ENCODE assay signal across 26 cellular contexts in the genomic region with DNA sequence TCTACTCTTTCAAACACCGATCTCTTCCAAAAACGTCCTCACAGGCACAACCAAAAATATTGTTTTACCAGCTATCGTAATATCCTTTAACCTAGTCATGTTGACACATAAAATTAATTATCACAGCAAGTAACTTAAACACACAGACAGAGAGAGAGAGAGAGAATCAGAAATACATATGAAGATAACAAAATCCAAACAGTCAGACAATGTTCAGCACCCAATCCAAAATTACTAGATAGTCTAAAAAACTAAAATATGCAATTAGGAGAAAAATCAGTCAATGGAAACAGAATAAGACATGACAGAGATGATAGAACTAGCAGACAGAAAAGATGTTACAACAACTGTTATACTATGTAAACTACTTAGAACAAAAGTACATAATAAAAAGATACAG.
A peak's percentile ranks its signal among the peaks of the same experiment; 100 is the strongest.
DNase-seq lines count a peak whose midpoint lies in the region; ATAC-seq, FAIRE-seq and TF ChIP-seq lines count a peak whose summit lies in the region.
"Had no signal": no experiment of that assay in that cellular context is flagged by ENCODE, and none has a peak within 500 bp of the region (broad histone marks: within the 10 kb centered on the region; RNA-seq: fewer than 3 reads in every experiment).

No MANE protein-coding gene starts in this region.

- no peak overlapping the region for H4K8ac ChIP-seq in H1 (ENCODE audit: extremely low read depth, insufficient read depth, low read length)

- no peak overlapping the region for H2BK12ac ChIP-seq in H1 (ENCODE audit: low read depth, low read length)

- H2AFZ ChIP-seq in H1 (ENCODE audit: low read length) = no peak overlapping the region

- no peak overlapping the region for H2BK5ac ChIP-seq in H1 (ENCODE audit: low read depth, low read length)

- no peak overlapping the region for H4K5ac ChIP-seq in H1 (ENCODE audit: insufficient read length, low read depth, low read length)

- no peak overlapping the region for H3K4me2 ChIP-seq in H1 (ENCODE audit: insufficient read depth in 1 of 2, low read depth in 2 of 2, low read length in 2 of 2)
- H3K4me2 ChIP-seq: A549, BLaER1 had no signal

- H3K56ac ChIP-seq in H1 (replicated peaks; ENCODE audit: insufficient read length, low read depth, low read length) = no peak overlapping the region

- H3K27me3 ChIP-seq in H1 (replicated peaks in 1 of 4; ENCODE audit: control insufficient read depth in 3 of 4, extremely low read depth in 1 of 4, insufficient read depth in 3 of 4, low read length in 3 of 4) (no peaks in the 10 kb centered on the region), pancreas (no peaks in the 10 kb centered on the region), BE2C (no peaks in the 10 kb centered on the region)
- H3K27me3 ChIP-seq: BLaER1 had no signal

- no peak overlapping the region for H3K14ac ChIP-seq in H1 (ENCODE audit: insufficient read length)

- peak overlapping the region; percentile 80; the same call in 1 of the 2 replicates for H2BK20ac ChIP-seq in H1 (ENCODE audit: low read length)

- no peaks in the 10 kb centered on the region for H3K23me2 ChIP-seq in H1 (ENCODE audit: low read depth, low read length)

- no peak for TF ChIP-seq RAD21 in H1 (IDR thresholded peaks at IDR 0.05 in 1 of 2, conservative IDR thresholded peaks at IDR 0.05 in 1 of 2; ENCODE audit: low read depth in 2 of 2, low read length in 2 of 2)

- no peaks in the 10 kb centered on the region for H3K79me2 ChIP-seq in H1 (ENCODE audit: control insufficient read depth in 1 of 2, insufficient read depth in 2 of 2, low read length in 2 of 2)

- H3K27ac ChIP-seq in HEK293 (ENCODE audit: extremely low read depth, low read depth, low read length) (no peak overlapping the region), H1 (ENCODE audit: low read depth, low read length) (no peak overlapping the region), pancreas (no peak overlapping the region)
- H3K27ac ChIP-seq: A549, BLaER1 had no signal

- H3K4ac ChIP-seq in H1 (replicated peaks; ENCODE audit: insufficient read length, low read depth, low read length) = no peak overlapping the region

- H4K20me1 ChIP-seq in H1 (replicated peaks in 1 of 2; ENCODE audit: control insufficient read depth in 1 of 2, insufficient read depth in 2 of 2, low read length in 2 of 2) = no peaks in the 10 kb centered on the region
- H4K20me1 ChIP-seq: BLaER1 had no signal

- POLR2A ChIA-PET in HEK293 (lab: Yijun Ruan, JAX) = no interaction called here
- POLR2A ChIA-PET in H1 (lab: Charles Lee; ENCODE audit: partially characterized antibody) = no interaction called here

- no peak overlapping the region for H3K23ac ChIP-seq in H1 (ENCODE audit: insufficient read length)

- no peak overlapping the region for H2BK15ac ChIP-seq in H1 (ENCODE audit: low read length)

- DNase-seq in H1 (ENCODE audit: low read depth in 1 of 2, low spot score in 2 of 2) (no peak), pancreas (no peak), BE2C (no peak), SW480 (ENCODE audit: low spot score) (no peak)
- no peak for DNase-seq in activated CD4-positive, alpha-beta T cell treated with anti-CD3 and anti-CD28 coated beads, Interleukin-2, amount 50 U/mL, for 1 hour
- DNase-seq: 8988T; AML-193; C1 segment of cervical spinal cord; CD4-positive, alpha-beta memory T cell; CD4-positive, CD25-positive, alpha-beta regulatory T cell; CD8-positive, alpha-beta memory T cell; COR-L47; DMS 273 treated with DMSO at 0.1 percent for 48 hours; DMS153; DMS53; DMS79; DND-41; EL; GDM1 had no signal

- no peak for FAIRE-seq in H1 (lab: Jason Lieb, UNC)
- peak; percentile 71 for FAIRE-seq in pancreas (lab: Jason Lieb, UNC)
- FAIRE-seq: A549, GM12878, GM12892, GM18507, GM19239 had no signal

- H3K9me3 ChIP-seq in HEK293 (ENCODE audit: control insufficient read depth, insufficient read depth, low read depth, low read length) = no peaks in the 10 kb centered on the region
- no peaks in the 10 kb centered on the region; a peak in 1 of 4 replicates for H3K9me3 ChIP-seq in H1 (ENCODE audit: insufficient read depth in 2 of 2, low read depth in 1 of 2, low read length in 1 of 2)
- no peaks in the 10 kb centered on the region for H3K9me3 ChIP-seq in pancreas
- H3K9me3 ChIP-seq in BE2C = no peaks in the 10 kb centered on the region
- H3K9me3 ChIP-seq: A549 had no signal

- no peak for ATAC-seq in pancreas
- ATAC-seq: A549, GM12878 had no signal

- no peak overlapping the region for H2AK5ac ChIP-seq in H1 (ENCODE audit: low read depth, low read length)

- H3K4me3 ChIP-seq in HEK293 (ENCODE audit: low read depth, low read length) (no peak overlapping the region), H1 (ENCODE audit: extremely low read depth in 1 of 4, insufficient read depth in 2 of 4, low read depth in 3 of 4, low read length in 4 of 4) (no peak overlapping the region), pancreas (no peak overlapping the region), BE2C (ENCODE audit: low read depth, low read length) (no peak overlapping the region)
- H3K4me3 ChIP-seq: A549, BLaER1, GM12878 had no signal

- H4K91ac ChIP-seq in H1 (replicated peaks; ENCODE audit: insufficient read length, low read length) = no peak overlapping the region

- TF ChIP-seq CTCF in HEK293 (tag by site-specific recombination; IDR thresholded peaks at IDR 0.05) (no peak), H1 (IDR thresholded peaks at IDR 0.05; ENCODE audit: control extremely low read depth in 1 of 3, insufficient read depth in 1 of 3, low read depth in 1 of 3, low read length in 3 of 3) (no peak), pancreas (IDR thresholded peaks at IDR 0.05) (no peak), BE2C (IDR thresholded peaks at IDR 0.05; ENCODE audit: low read depth, low read length) (no peak)

- intact Hi-C loops in pancreas (cut with DNase I) = no loop called here

- H3K36me3 ChIP-seq in HEK293 (ENCODE audit: control insufficient read depth in 2 of 2, insufficient read depth in 1 of 2, low read length in 2 of 2) (no peaks in the 10 kb centered on the region), H1 (ENCODE audit: control insufficient read depth in 2 of 4, insufficient read depth in 4 of 4, low read length in 3 of 4) (no peaks in the 10 kb centered on the region), pancreas (no peaks in the 10 kb centered on the region), BE2C (no peaks in the 10 kb centered on the region)
- H3K36me3 ChIP-seq: BLaER1 had no signal

- no peak for TF ChIP-seq EP300 in H1 (IDR thresholded peaks at IDR 0.05; ENCODE audit: borderline replicate concordance in 1 of 2, low read depth in 2 of 2, low read length in 2 of 2)

- CTCF ChIA-PET in HEK293 (lab: Yijun Ruan, JAX) = interaction anchor here (0.6 kb wide), 1 partner anchor 378 kb away, joined by 3 read pairs; no protein-coding TSS in a partner anchor
- CTCF ChIA-PET in H1 (lab: Charles Lee; ENCODE audit: partially characterized antibody) = no interaction called here

- TF ChIP-seq POLR2A in H1 (IDR thresholded peaks at IDR 0.05; ENCODE audit: control extremely low read depth in 1 of 2, low read depth in 2 of 2, low read length in 2 of 2) = no peak

- H3K79me1 ChIP-seq in H1 (ENCODE audit: low read depth, low read length) = no peaks in the 10 kb centered on the region

- no peak overlapping the region for H2BK120ac ChIP-seq in H1 (replicated peaks; ENCODE audit: low read depth, low read length)

- WGBS in H1 (ENCODE audit: extremely low coverage in 1 of 2, insufficient coverage in 1 of 2, insufficient read length in 1 of 2, insufficient replicate concordance in 2 of 2, low coverage in 1 of 2, low lambda C conversion rate in 2 of 2, missing lambda C conversion rate in 1 of 2), 2 experiments = 90 to 100% methylated on average over 1 to 3 of the region's 3 CpGs
- WGBS in pancreas, 2 donors = 79 to 83% methylated on average over 3 of the region's 3 CpGs

- H3K4me1 ChIP-seq in HEK293 (ENCODE audit: control insufficient read depth, insufficient read depth, low read length) = no peaks in the 10 kb centered on the region
- peaks cover 0 to 8% (median 0%) of the 10 kb centered on the region in 4 experiments; a peak in 3 of 7 replicates for H3K4me1 ChIP-seq in H1 (replicated peaks in 1 of 4; ENCODE audit: control insufficient read depth in 3 of 4, insufficient read depth in 4 of 4, low read length in 3 of 4)
- H3K4me1 ChIP-seq in pancreas = no peaks in the 10 kb centered on the region
- H3K4me1 ChIP-seq in BE2C = no peaks in the 10 kb centered on the region

- H3K18ac ChIP-seq in H1 (ENCODE audit: extremely low read depth, low read length) = no peak overlapping the region

- H3K9ac ChIP-seq in H1 (replicated peaks in 1 of 4; ENCODE audit: extremely low read depth in 1 of 4, low read depth in 3 of 4, low read length in 3 of 4) = no peak overlapping the region
- H3K9ac ChIP-seq: BLaER1 had no signal

TF ChIP-seq in H1, 55 proteins besides CTCF, POLR2A, EP300 and RAD21:
- no peak for TF ChIP-seq RNF2 (IDR thresholded peaks at IDR 0.05; ENCODE audit: borderline replicate concordance, low read depth, low read length, missing control alignments, poor library complexity, severe bottlenecking)
- TF ChIP-seq RBBP5 (IDR thresholded peaks at IDR 0.05; ENCODE audit: borderline replicate concordance, low read depth, low read length) = no peak
- no peak for TF ChIP-seq SIX5 (IDR thresholded peaks at IDR 0.05; ENCODE audit: low read depth, low read length)
- TF ChIP-seq FOSL1 (IDR thresholded peaks at IDR 0.05; ENCODE audit: insufficient read depth, low read depth, low read length) = no peak
TF ChIP-seq in H1: peak in this region for 0.
